In the genomic region with DNA sequence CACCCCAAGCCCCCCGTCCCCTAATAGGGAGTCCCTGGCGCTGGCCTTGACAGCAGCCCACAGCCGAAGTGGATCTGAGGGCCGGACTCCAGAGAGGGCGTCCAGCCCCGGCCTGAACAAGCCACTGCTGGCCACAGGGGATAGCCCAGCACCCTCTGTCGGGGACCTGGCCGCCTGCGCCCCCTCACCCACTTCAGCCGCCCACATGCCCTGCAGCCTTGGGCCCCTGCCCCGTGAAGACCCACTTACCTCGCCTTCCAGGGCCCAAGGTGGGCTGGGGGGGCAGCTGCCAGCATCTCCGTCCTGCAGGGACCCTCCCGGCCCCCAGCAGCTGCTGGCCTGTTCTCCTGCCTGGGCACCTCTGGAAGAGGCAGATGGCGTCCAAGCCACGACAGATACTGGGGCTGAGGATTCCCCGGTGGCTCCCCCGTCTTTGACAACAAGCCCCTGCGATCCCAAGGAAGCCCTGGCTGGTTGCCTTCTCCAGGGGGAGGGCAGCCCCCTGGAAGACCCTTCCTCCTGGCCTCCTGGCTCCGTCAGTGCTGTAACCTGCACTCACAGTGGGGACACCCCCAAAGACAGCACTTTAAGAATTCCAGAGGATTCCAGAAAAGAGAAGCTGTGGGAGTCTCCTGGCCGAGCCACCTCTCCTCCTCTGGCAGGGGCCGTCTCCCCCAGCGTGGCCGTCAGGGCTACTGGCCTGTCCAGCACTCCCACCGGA, we compare ENCODE assay signal across 23 cellular contexts. TPM values are rescaled to one million over a fixed set of nuclear protein-coding genes. Genes with fewer than 3 reads are reported as not detected.
DNase-seq lines count a peak whose midpoint lies in the region; ATAC-seq, FAIRE-seq and TF ChIP-seq lines count a peak whose summit lies in the region.
"Had no signal": no experiment of that assay in that cellular context is flagged by ENCODE, and none has a peak within 500 bp of the region (broad histone marks: within the 10 kb centered on the region; RNA-seq: fewer than 3 reads in every experiment).

No MANE protein-coding gene starts in this region.

- CTCF ChIA-PET in HepG2 (lab: Yijun Ruan, JAX; ENCODE audit: low intra/inter-chr PET ratio, low total read pairs): no interaction called here

- no peak for TF ChIP-seq CTCF in HepG2 (CRISPR knock-in tag; IDR thresholded peaks at IDR 0.05)
- TF ChIP-seq CTCF in right lobe of liver (IDR thresholded peaks at IDR 0.05): no peak

- H3K27ac ChIP-seq in HepG2 (ENCODE audit: extremely low read length, insufficient read depth, low read length) (no peak overlapping the region), right lobe of liver (no peak overlapping the region), BLaER1 (no peak overlapping the region), mesenchymal stem cell (ENCODE audit: low read length, poor library complexity, severe bottlenecking) (no peak overlapping the region), GM23248 (no peak overlapping the region)
- H3K27ac ChIP-seq: 22Rv1, C4-2B had no signal

- H3K9ac ChIP-seq in HepG2 (ENCODE audit: insufficient read depth, low read depth, low read length) (no peak overlapping the region), BLaER1 (peak overlapping the region; percentile 3; the same call in 1 of the 2 replicates), mesenchymal stem cell (ENCODE audit: low read length) (no peak overlapping the region), GM23248 (no peak overlapping the region)

- no peak overlapping the region for H2AK5ac ChIP-seq in mesenchymal stem cell (ENCODE audit: low read length, severe bottlenecking)

- no peaks in the 10 kb centered on the region for H3K9me2 ChIP-seq in GM23248 (ENCODE audit: insufficient read depth)

- H2BK5ac ChIP-seq in mesenchymal stem cell (ENCODE audit: low read depth, low read length, poor library complexity, severe bottlenecking): no peak overlapping the region

- in situ Hi-C loops in HepG2 (cut with HindIII; ENCODE audit: extremely low pct_ligation_motif_present, low pct_unique_long_range_greater_than_20kb): loop anchor here (10.0 kb wide), 1 partner anchor 239 kb away; no protein-coding TSS in a partner anchor
- in situ Hi-C loops in GM23248 (cut with MboI): no loop called here

- peaks cover 8% of the 10 kb centered on the region; the same call in 1 of the 2 replicates for H4K20me1 ChIP-seq in HepG2 (ENCODE audit: insufficient read depth, low read length)
- H4K20me1 ChIP-seq in BLaER1: peaks cover 55% of the 10 kb centered on the region
- no peaks in the 10 kb centered on the region for H4K20me1 ChIP-seq in GM23248 (ENCODE audit: insufficient read depth)

- POLR2A ChIA-PET in HepG2 (lab: Yijun Ruan, JAX): no interaction called here

- ATAC-seq in HepG2: no peak
- ATAC-seq in right lobe of liver: no peak
- ATAC-seq in stimulated activated naive CD8-positive, alpha-beta T cell treated with anti-CD3 and anti-CD28 coated beads, Interleukin-15, amount 100 ng/mL, for 72 hours: no peak
- ATAC-seq: A549; CD8-positive, alpha-beta T cell had no signal

- H2BK12ac ChIP-seq in mesenchymal stem cell (ENCODE audit: low read length in 2 of 2): no peak overlapping the region

- H3K9me3 Mint-ChIP-seq in stimulated activated naive CD8-positive, alpha-beta T cell treated with anti-CD3 and anti-CD28 coated beads, Interleukin-15, amount 100 ng/mL, for 72 hours: no peaks in the 10 kb centered on the region
- H3K9me3 Mint-ChIP-seq: CD4-positive, alpha-beta T cell; CD8-positive, alpha-beta T cell had no signal

- no peaks in the 10 kb centered on the region for H3K27me3 Mint-ChIP-seq in stimulated activated naive CD8-positive, alpha-beta T cell treated with anti-CD3 and anti-CD28 coated beads, Interleukin-15, amount 100 ng/mL, for 72 hours
- H3K27me3 Mint-ChIP-seq: B cell; CD4-positive, alpha-beta T cell had no signal

- BruUV-seq in HepG2 (replicated peaks; lab: Mats Ljungman, UMichigan): no TSS peak

- no peak overlapping the region for H2AFZ ChIP-seq in HepG2 (ENCODE audit: low read length)
- H2AFZ ChIP-seq in mesenchymal stem cell (ENCODE audit: low read depth, low read length): no peak overlapping the region
- no peak overlapping the region for H2AFZ ChIP-seq in GM23248

- no peak overlapping the region for H3K4ac ChIP-seq in mesenchymal stem cell (ENCODE audit: low read depth in 1 of 2, low read length in 2 of 2)

- peak overlapping the region; percentile 27 for H4K8ac ChIP-seq in mesenchymal stem cell (ENCODE audit: low read length)

- H3K79me2 ChIP-seq in HepG2 (ENCODE audit: insufficient read depth, low read length): no peaks in the 10 kb centered on the region
- H3K79me2 ChIP-seq in GM23248 (ENCODE audit: insufficient read depth): no peaks in the 10 kb centered on the region

- no peak overlapping the region for H4K91ac ChIP-seq in mesenchymal stem cell (ENCODE audit: low read length)

- H3K4me3 Mint-ChIP-seq in stimulated activated naive CD8-positive, alpha-beta T cell treated with anti-CD3 and anti-CD28 coated beads, Interleukin-15, amount 100 ng/mL, for 72 hours: no peak overlapping the region
- H3K4me3 Mint-ChIP-seq: B cell; CD4-positive, alpha-beta T cell; CD8-positive, alpha-beta T cell had no signal

- intact Hi-C loops in HepG2 (cut with micrococcal nuclease; ENCODE audit: unreplicated experiment): no loop called here
- intact Hi-C loops in right lobe of liver (cut with DNase I): no loop called here

- no peak for FAIRE-seq in HepG2 (lab: Jason Lieb, UNC)
- FAIRE-seq: A549, D721Med, G401.6, GM12891, GM19239 had no signal

- no peak overlapping the region for H3K18ac ChIP-seq in mesenchymal stem cell (ENCODE audit: low read depth in 1 of 2, low read length in 2 of 2)

- TF ChIP-seq EP300 in HepG2 (IDR thresholded peaks at IDR 0.05; ENCODE audit: low read depth in 2 of 2, low read length in 2 of 2) (no peak), HepG2 (CRISPR knock-in tag; IDR thresholded peaks at IDR 0.05; ENCODE audit: borderline replicate concordance) (no peak)

- H3K36me3 ChIP-seq in HepG2 (replicated peaks in 1 of 2; ENCODE audit: control insufficient read depth in 1 of 2, insufficient read depth in 2 of 2, low read length in 2 of 2): no peaks in the 10 kb centered on the region
- H3K36me3 ChIP-seq in right lobe of liver: no peaks in the 10 kb centered on the region
- peaks cover 19% of the 10 kb centered on the region; the same call in 1 of the 2 replicates for H3K36me3 ChIP-seq in BLaER1
- H3K36me3 ChIP-seq in H7 (replicated peaks; ENCODE audit: control insufficient read depth, insufficient read depth, low read length): no peaks in the 10 kb centered on the region
- H3K36me3 ChIP-seq in mesenchymal stem cell (ENCODE audit: control insufficient read depth in 1 of 2, insufficient read depth in 2 of 2, low read depth in 1 of 2, low read length in 2 of 2): peaks cover 0 to 7% of the 10 kb centered on the region in 2 experiments
- H3K36me3 ChIP-seq in GM23248 (ENCODE audit: low read depth): no peaks in the 10 kb centered on the region

- DNase-seq in HepG2 (ENCODE audit: low spot score) (no peak), right lobe of liver (no peak), H7 (peak; percentile 61), mesenchymal stem cell (no peak), GM23248 (no peak), NCI-H82 (lab: John Stamatoyannopoulos, UW) (no peak)
- no peak for DNase-seq in stimulated activated naive CD8-positive, alpha-beta T cell treated with anti-CD3 and anti-CD28 coated beads, Interleukin-15, amount 100 ng/mL, for 72 hours
- DNase-seq: AML-193; Caco-2; Calu3; CD4-positive, alpha-beta T cell; CD8-positive, alpha-beta T cell; DMS79 treated with DMSO at 0.1 percent for 48 hours; GF-D8 had no signal

- H3K4me1 ChIP-seq in HepG2 (ENCODE audit: insufficient read depth, low read length): no peaks in the 10 kb centered on the region
- no peaks in the 10 kb centered on the region for H3K4me1 ChIP-seq in right lobe of liver
- peaks cover 56% of the 10 kb centered on the region for H3K4me1 ChIP-seq in BLaER1
- H3K4me1 ChIP-seq in mesenchymal stem cell (ENCODE audit: control insufficient read depth, insufficient read depth, low read depth, low read length): peaks cover 11% of the 10 kb centered on the region
- H3K4me1 ChIP-seq in GM23248 (ENCODE audit: insufficient read depth): no peaks in the 10 kb centered on the region
- H3K4me1 ChIP-seq: A549 had no signal

- H2BK120ac ChIP-seq in mesenchymal stem cell (ENCODE audit: low read depth, low read length): no peak overlapping the region

- no peak for TF ChIP-seq POLR2A in HepG2 (IDR thresholded peaks at IDR 0.05; ENCODE audit: insufficient read depth in 1 of 2, low read depth in 2 of 2, low read length in 2 of 2)
- TF ChIP-seq POLR2A in right lobe of liver (IDR thresholded peaks at IDR 0.05): no peak

- no peak overlapping the region for H2BK15ac ChIP-seq in mesenchymal stem cell (ENCODE audit: low read depth, poor library complexity, severe bottlenecking)

- no peak overlapping the region for H3K23ac ChIP-seq in mesenchymal stem cell (ENCODE audit: low read length in 2 of 2)

- H3K4me2 ChIP-seq in HepG2 (ENCODE audit: low read depth, low read length) (no peak overlapping the region), BLaER1 (peak overlapping the region; percentile 42), mesenchymal stem cell (ENCODE audit: low read length, poor library complexity, severe bottlenecking) (no peak overlapping the region), GM23248 (ENCODE audit: unreplicated experiment) (no peak overlapping the region)
- H3K4me2 ChIP-seq: A549 had no signal

- 9% methylated on average over 11 of the region's 25 CpGs for WGBS in HepG2 (ENCODE audit: low lambda C conversion rate)
- WGBS in right lobe of liver (ENCODE audit: insufficient coverage, low coverage, low lambda C conversion rate, missing lambda C conversion rate): 80% methylated on average over 1 of the region's 25 CpGs
- WGBS in mesenchymal stem cell: 94% methylated on average over 25 of the region's 25 CpGs
- WGBS in GM23248 (ENCODE audit: low coverage in 1 of 2, low lambda C conversion rate in 2 of 2, missing lambda C conversion rate in 2 of 2), 2 experiments: 93 to 94% methylated on average over 24 to 25 of the region's 25 CpGs

- TF ChIP-seq RAD21 in HepG2 (CRISPR knock-in tag; IDR thresholded peaks at IDR 0.05): no peak

- H3K27ac Mint-ChIP-seq in stimulated activated naive CD8-positive, alpha-beta T cell treated with anti-CD3 and anti-CD28 coated beads, Interleukin-15, amount 100 ng/mL, for 72 hours: peak overlapping the region in 1 of 2 donors; percentile 90
- H3K27ac Mint-ChIP-seq: B cell; CD4-positive, alpha-beta T cell; CD8-positive, alpha-beta T cell had no signal

- no peak overlapping the region for H3K14ac ChIP-seq in mesenchymal stem cell (ENCODE audit: low read length in 2 of 2)

- H3F3A ChIP-seq in GM23248 (ENCODE audit: insufficient read depth): no peaks in the 10 kb centered on the region

- H3K9me3 ChIP-seq in HepG2 (ENCODE audit: low read length) (no peaks in the 10 kb centered on the region), right lobe of liver (no peaks in the 10 kb centered on the region), BLaER1 (no peaks in the 10 kb centered on the region), mesenchymal stem cell (ENCODE audit: control insufficient read depth, low read length) (no peaks in the 10 kb centered on the region), GM23248 (ENCODE audit: low read depth) (no peaks in the 10 kb centered on the region)
- H3K9me3 ChIP-seq: A549, Caco-2 had no signal

- H3K4me3 ChIP-seq in HepG2 (replicated peaks in 1 of 3; ENCODE audit: insufficient read depth in 1 of 3, low read depth in 2 of 3, low read length in 3 of 3) (no peak overlapping the region), right lobe of liver (no peak overlapping the region), BLaER1 (no peak overlapping the region), H7 (ENCODE audit: insufficient read depth, low read depth, low read length) (no peak overlapping the region), mesenchymal stem cell (ENCODE audit: insufficient read depth in 1 of 2, low read depth in 1 of 2, low read length in 2 of 2) (no peak overlapping the region), GM23248 (no peak overlapping the region)
- H3K4me3 ChIP-seq: A549 had no signal

- no peaks in the 10 kb centered on the region for H3K79me1 ChIP-seq in mesenchymal stem cell (replicated peaks; ENCODE audit: low read length, poor library complexity, severe bottlenecking)

- H3K4me1 Mint-ChIP-seq in stimulated activated naive CD8-positive, alpha-beta T cell treated with anti-CD3 and anti-CD28 coated beads, Interleukin-15, amount 100 ng/mL, for 72 hours: peaks cover 16% of the 10 kb centered on the region

- peaks cover 62 to 97% of the 10 kb centered on the region in 2 experiments for H3K27me3 ChIP-seq in HepG2 (ENCODE audit: control insufficient read depth in 1 of 2, insufficient read depth in 2 of 2, low read length in 2 of 2)
- H3K27me3 ChIP-seq in right lobe of liver: no peaks in the 10 kb centered on the region
- H3K27me3 ChIP-seq in BLaER1: peaks cover 16% of the 10 kb centered on the region; the same call in 1 of the 2 replicates
- no peaks in the 10 kb centered on the region for H3K27me3 ChIP-seq in H7 (ENCODE audit: control insufficient read depth, insufficient read depth, low read length)
- peaks cover 0 to 4% of the 10 kb centered on the region in 2 experiments for H3K27me3 ChIP-seq in mesenchymal stem cell (ENCODE audit: control insufficient read depth in 1 of 2, insufficient read depth in 1 of 2, low read length in 2 of 2)
- no peaks in the 10 kb centered on the region for H3K27me3 ChIP-seq in GM23248 (replicated peaks; ENCODE audit: insufficient read depth)

RNA-seq across cellular contexts. Expression of a gene that starts 19.3 kb away (rescaled TPM):
- total RNA-seq in HepG2 (2016; rRNA removed; fragmentation: Illumina TruSeq; extraction: Trizol): 3.4 and 3.8 TPM in 2 replicates
- total RNA-seq in HepG2 (2016; cell fraction: cytosol; rRNA removed; fragmentation: Illumina TruSeq; extraction: Trizol; ENCODE audit: low read depth): 0.81 and 2.1 TPM in 2 replicates
- 3.4 and 3.9 TPM in 2 replicates for total RNA-seq in HepG2 (2016; cell fraction: insoluble cytoplasmic fraction; rRNA removed; fragmentation: Illumina TruSeq; extraction: Trizol)
- total RNA-seq in HepG2 (2016; cell fraction: membrane; rRNA removed; fragmentation: Illumina TruSeq; extraction: Trizol): 3.4 and 4.3 TPM in 2 replicates
- 3.4 and 6.6 TPM in 2 replicates for total RNA-seq in HepG2 (2016; cell fraction: nucleus; rRNA removed; fragmentation: Illumina TruSeq; extraction: Trizol)
- polyA plus RNA-seq in HepG2 (2011; rRNA removed): 1.3 and 1.7 TPM in 2 replicates
- 0.79 and 1.3 TPM in 2 replicates for polyA plus RNA-seq in HepG2 (2011; cell fraction: cytosol; rRNA removed)
- 7.1 and 7.6 TPM in 2 replicates for polyA plus RNA-seq in HepG2 (2011; cell fraction: nucleus; rRNA removed)
- polyA plus RNA-seq in HepG2 (2012): 7.2 and 7.6 TPM in 2 replicates
- 1.2 TPM in 2 replicates for polyA plus RNA-seq in HepG2 (2016; cell fraction: cytosol; fragmentation: Illumina TruSeq; extraction: Trizol; ENCODE audit: low read depth)
- 3.7 and 8.7 TPM in 2 replicates for polyA plus RNA-seq in HepG2 (2016; cell fraction: insoluble cytoplasmic fraction; fragmentation: Illumina TruSeq; extraction: Trizol; ENCODE audit: low read depth)
- polyA plus RNA-seq in HepG2 (2016; cell fraction: membrane; fragmentation: Illumina TruSeq; extraction: Trizol; ENCODE audit: low read depth): 2.7 and 4.8 TPM in 2 replicates
- polyA plus RNA-seq in HepG2 (2016; cell fraction: nucleus; fragmentation: Illumina TruSeq; extraction: Trizol; ENCODE audit: insufficient read depth, low read depth): 14.0 and 14.3 TPM in 2 replicates
- 0.98 and 4.2 TPM in 2 replicates for polyA minus RNA-seq in HepG2 (2011; rRNA and poly(A)+ RNA removed; ENCODE audit: low replicate concordance)
- polyA minus RNA-seq in HepG2 (2011; cell fraction: cytosol; rRNA and poly(A)+ RNA removed): 2.7 and 6.6 TPM in 2 replicates
- polyA minus RNA-seq in HepG2 (2011; cell fraction: nucleus; rRNA and poly(A)+ RNA removed): 5.0 and 7.5 TPM in 2 replicates
- 10 to 100 TPM in 2 of 6 experiments, 1 to 10 TPM in 4; 3.8 to 15.5 (median 8.3) TPM for total RNA-seq in right lobe of liver
- total RNA-seq in H7 (2014; rRNA removed; shearing (Covaris generic)): 1.1 and 1.7 TPM in 2 replicates
- polyA plus RNA-seq in mesenchymal stem cell (2013, experiment 1 of 2): 3.4 TPM
- polyA plus RNA-seq in mesenchymal stem cell (2013, experiment 2 of 2): 3.4 TPM
- 0.25 and 2.4 TPM in 2 replicates for total RNA-seq in GM23248 (2014; rRNA removed; shearing (Covaris generic))
- 0.06 and 0.14 TPM in 2 replicates for polyA plus RNA-seq in GM23248 (2016; fragmentation: Nextera tagmentation; extraction: Ambion mirVana)

RNA-seq across cellular contexts. Expression of a gene that starts 51.0 kb away (rescaled TPM):
- total RNA-seq in HepG2 (2016; rRNA removed; fragmentation: Illumina TruSeq; extraction: Trizol) (not detected in 2 replicates), right lobe of liver (1 to 10 TPM in 2 of 6 experiments, under 1 TPM in 4; 0.22 to 1.3 (median 0.37) TPM)
- not detected in 2 replicates for total RNA-seq in HepG2 (2016; cell fraction: cytosol; rRNA removed; fragmentation: Illumina TruSeq; extraction: Trizol; ENCODE audit: low read depth)
- not detected in 2 replicates for total RNA-seq in HepG2 (2016; cell fraction: insoluble cytoplasmic fraction; rRNA removed; fragmentation: Illumina TruSeq; extraction: Trizol)
- total RNA-seq in HepG2 (2016; cell fraction: membrane; rRNA removed; fragmentation: Illumina TruSeq; extraction: Trizol): not detected in 2 replicates
- total RNA-seq in HepG2 (2016; cell fraction: nucleus; rRNA removed; fragmentation: Illumina TruSeq; extraction: Trizol): not detected in 2 replicates
- polyA plus RNA-seq in HepG2 (2011; rRNA removed) (not detected in 2 replicates), GM23248 (2016; fragmentation: Nextera tagmentation; extraction: Ambion mirVana) (0.65 and 0.70 TPM in 2 replicates)
- not detected in 2 replicates for polyA plus RNA-seq in HepG2 (2011; cell fraction: cytosol; rRNA removed)
- 0.02 TPM in 1 of 2 replicates, not detected in the other for polyA plus RNA-seq in HepG2 (2011; cell fraction: nucleus; rRNA removed)
- polyA plus RNA-seq in HepG2 (2012): not detected in 2 replicates
- not detected in 2 replicates for polyA plus RNA-seq in HepG2 (2016; cell fraction: cytosol; fragmentation: Illumina TruSeq; extraction: Trizol; ENCODE audit: low read depth)
- not detected in 2 replicates for polyA plus RNA-seq in HepG2 (2016; cell fraction: insoluble cytoplasmic fraction; fragmentation: Illumina TruSeq; extraction: Trizol; ENCODE audit: low read depth)
- not detected in 2 replicates for polyA plus RNA-seq in HepG2 (2016; cell fraction: membrane; fragmentation: Illumina TruSeq; extraction: Trizol; ENCODE audit: low read depth)
- not detected in 2 replicates for polyA plus RNA-seq in HepG2 (2016; cell fraction: nucleus; fragmentation: Illumina TruSeq; extraction: Trizol; ENCODE audit: insufficient read depth, low read depth)
- polyA minus RNA-seq in HepG2 (2011; rRNA and poly(A)+ RNA removed; ENCODE audit: low replicate concordance): not detected in 2 replicates
- not detected in 2 replicates for polyA minus RNA-seq in HepG2 (2011; cell fraction: cytosol; rRNA and poly(A)+ RNA removed)
- not detected in 2 replicates for polyA minus RNA-seq in HepG2 (2011; cell fraction: nucleus; rRNA and poly(A)+ RNA removed)
- total RNA-seq in H7 (2014; rRNA removed; shearing (Covaris generic)): 0.28 and 0.44 TPM in 2 replicates
- polyA plus RNA-seq in mesenchymal stem cell (2013, experiment 1 of 2): 11.1 TPM
- polyA plus RNA-seq in mesenchymal stem cell (2013, experiment 2 of 2): 10.4 TPM
- 2.3 and 2.6 TPM in 2 replicates for total RNA-seq in GM23248 (2014; rRNA removed; shearing (Covaris generic))
